8 cellular contexts compared by ENCODE assay signal in the genomic region with DNA sequence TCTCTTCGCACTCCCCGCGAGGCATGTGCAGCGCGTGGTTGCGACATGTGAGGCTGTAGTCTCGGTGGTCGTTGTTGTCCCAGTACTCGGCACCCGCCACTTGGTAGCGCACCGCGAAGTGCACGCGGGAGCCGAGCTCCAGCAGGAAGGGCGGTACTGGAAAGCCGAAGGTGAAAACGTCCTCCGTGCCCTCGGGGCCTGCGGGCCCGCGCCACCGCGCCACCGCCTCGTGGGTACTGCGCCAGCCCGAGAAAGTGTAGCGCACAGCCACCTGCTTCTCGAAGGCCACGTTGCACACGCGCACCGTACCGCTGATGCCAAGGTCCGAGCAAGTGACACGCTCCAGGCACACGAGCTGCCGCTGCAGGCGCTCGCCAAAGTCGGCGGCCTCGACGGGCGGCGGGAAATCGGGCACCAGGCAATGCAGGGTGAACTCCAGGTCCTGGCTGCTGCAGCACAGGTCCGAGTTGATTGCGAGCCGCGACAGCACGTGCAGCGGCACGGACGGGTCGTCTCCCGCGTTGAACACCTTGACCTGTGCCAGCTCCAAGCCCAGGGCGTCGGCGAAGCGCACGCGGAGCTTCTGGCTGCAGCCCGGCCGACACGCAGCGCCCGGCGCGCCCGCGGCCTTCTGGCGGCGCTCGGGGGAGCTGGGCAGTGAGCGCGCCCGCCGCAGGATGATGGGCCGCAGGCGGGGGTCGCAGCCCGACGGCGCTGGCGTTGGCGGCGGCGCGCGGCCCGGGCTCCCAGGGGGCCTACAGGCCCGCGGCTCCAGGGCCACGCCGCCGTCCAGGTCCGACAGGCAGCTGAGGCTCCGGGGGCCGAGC. TPM values are rescaled to one million over a fixed set of nuclear protein-coding genes. Genes with fewer than 3 reads are reported as not detected.
A peak's percentile ranks its signal among the peaks of the same experiment; 100 is the strongest.
DNase-seq lines count a peak whose midpoint lies in the region; ATAC-seq and TF ChIP-seq lines count a peak whose summit lies in the region.

No MANE protein-coding gene starts in this region.

- TF ChIP-seq POLR2A in lower leg skin (IDR thresholded peaks at IDR 0.05), result no peak

- ATAC-seq in GM19025 (IDR thresholded peaks at IDR 0.05; ENCODE audit: low read depth, unreplicated experiment), result peak; percentile 17
- ATAC-seq in GM19023 (IDR thresholded peaks at IDR 0.05; ENCODE audit: unreplicated experiment), result no peak

- H3K4me3 ChIP-seq in cardiac fibroblast (replicated peaks in 1 of 2; ENCODE audit: low read depth in 2 of 2, low read length in 2 of 2) (peak overlapping the region; percentile 77 to 79), lower leg skin (ENCODE audit: low read depth, poor library complexity, severe bottlenecking) (peak overlapping the region; percentile 60)

- TF ChIP-seq CTCF in cardiac fibroblast (IDR thresholded peaks at IDR 0.05; ENCODE audit: low read depth, low read length) (no peak), lower leg skin (IDR thresholded peaks at IDR 0.05) (no peak), type B pancreatic cell (conservative IDR thresholded peaks at IDR 0.05) (no peak)

- intact Hi-C loops in lower leg skin (cut with DNase I; ENCODE audit: low total_unique reads), result no loop called here

- DNase-seq in HuH-7.5 (ENCODE audit: low spot score), result peak; percentile 35
- peak in 1 of 2 donors; percentile 20 for DNase-seq in cardiac fibroblast (ENCODE audit: low read depth in 2 of 2)
- DNase-seq in lower leg skin (ENCODE audit: low spot score in 2 of 2), result no peak
- no peak for DNase-seq in type B pancreatic cell (ENCODE audit: extremely low spot score, unreplicated experiment)
- no peak for DNase-seq in NCI-H446 (lab: John Stamatoyannopoulos, UW)
- no peak for DNase-seq in HK-2 (ENCODE audit: unreplicated experiment)

- H3K36me3 Mint-ChIP-seq in type B pancreatic cell, result peaks cover 6% of the 10 kb centered on the region

- 54 to 66% methylated on average over 68 to 88 of the region's 104 CpGs for WGBS in lower leg skin, 2 donors

- no peaks in the 10 kb centered on the region for H3K9me3 Mint-ChIP-seq in type B pancreatic cell

- peaks cover 29% of the 10 kb centered on the region for H3K4me1 Mint-ChIP-seq in type B pancreatic cell (ENCODE audit: unreplicated experiment)

- H3K27me3 Mint-ChIP-seq in type B pancreatic cell, result peaks cover 1% of the 10 kb centered on the region

- H3K27ac Mint-ChIP-seq in type B pancreatic cell, result peak overlapping the region; percentile 80

- peak overlapping the region; percentile 97 for H3K4me3 Mint-ChIP-seq in type B pancreatic cell

RNA-seq across cellular contexts. Expression of a gene that starts 0.8 kb away (rescaled TPM):
- total RNA-seq in lower leg skin (10 to 100 TPM; 14.5 to 20.0 (median 16.1) TPM), type B pancreatic cell (ENCODE audit: low replicate concordance) (6.4 and 7.6 TPM in 2 replicates)

RNA-seq across cellular contexts. Expression of a gene that starts 0.9 kb away (rescaled TPM):
- total RNA-seq in lower leg skin (10 to 100 TPM in 1 of 4 donors, 1 to 10 TPM in 3; 3.8 to 11.3 (median 5.9) TPM), type B pancreatic cell (ENCODE audit: low replicate concordance) (13.8 and 27.6 TPM in 2 replicates)

RNA-seq across cellular contexts. Expression of a gene that starts 5.8 kb away (rescaled TPM):
- 10 to 100 TPM in 1 of 4 donors, 1 to 10 TPM in 3; 1.9 to 12.9 (median 2.4) TPM for total RNA-seq in lower leg skin
- total RNA-seq in type B pancreatic cell (ENCODE audit: low replicate concordance), result 0.88 and 1.6 TPM in 2 replicates

RNA-seq across cellular contexts. Expression of a gene that starts 19.0 kb away (rescaled TPM):
- total RNA-seq in lower leg skin (10 to 100 TPM in 1 of 4 donors, 1 to 10 TPM in 3; 1.1 to 10.6 (median 1.8) TPM), type B pancreatic cell (ENCODE audit: low replicate concordance) (3.6 and 6.9 TPM in 2 replicates)
